22 cellular contexts compared by ENCODE assay signal in genomic region chr5:173514666-173515065, GRCh38.
DNase-seq lines count a peak whose midpoint lies in the region; ATAC-seq and TF ChIP-seq lines count a peak whose summit lies in the region.
"Had no signal": no experiment of that assay in that cellular context is flagged by ENCODE, and none has a peak within 500 bp of the region (broad histone marks: within the 10 kb centered on the region; RNA-seq: fewer than 3 reads in every experiment).

No MANE protein-coding gene starts in this region.

- H4K12ac ChIP-seq in trophoblast cell (ENCODE audit: low read depth, low read length), result no peak overlapping the region

- H3K27ac ChIP-seq in esophagus muscularis mucosa (replicated peaks in 1 of 4), result no peak overlapping the region
- no peak overlapping the region for H3K27ac ChIP-seq in trophoblast cell (ENCODE audit: low read depth, low read length)
- H3K27ac ChIP-seq in neural progenitor cell, result no peak overlapping the region
- H3K27ac ChIP-seq: C4-2B, KMS-11, SK-N-MC had no signal

- no peak overlapping the region for H2BK120ac ChIP-seq in trophoblast cell (ENCODE audit: insufficient read depth, low read length, poor library complexity)

- H3K9me3 ChIP-seq in esophagus muscularis mucosa (no peaks in the 10 kb centered on the region), trophoblast cell (ENCODE audit: insufficient read depth, low read depth, low read length) (no peaks in the 10 kb centered on the region), neural progenitor cell (ENCODE audit: low read depth) (no peaks in the 10 kb centered on the region)

- no peak for TF ChIP-seq EP300 in esophagus muscularis mucosa (IDR thresholded peaks at IDR 0.05)

- peak; percentile 56 for DNase-seq in EL
- peak; percentile 48 for DNase-seq in M059J (ENCODE audit: low read depth)
- peak; percentile 55 for DNase-seq in esophagus muscularis mucosa (ENCODE audit: extremely low spot score)
- DNase-seq in trophoblast cell, result peak; percentile 51 to 80
- DNase-seq in SK-N-DZ (ENCODE audit: low spot score), result no peak
- DNase-seq in neural progenitor cell (ENCODE audit: low spot score), result no peak
- no peak for DNase-seq in NCI-H187 treated with DMSO at 0.1 percent for 48 hours (lab: John Stamatoyannopoulos, UW)
- DNase-seq: ACHN, AML-193, DMS79 treated with DMSO at 0.1 percent for 48 hours, GF-D8, NCI-H1436, NCI-H2029, NCI-H345, NCI-H526 treated with DMSO at 0.1 percent for 48 hours, T-cell had no signal

- H3K23ac ChIP-seq in trophoblast cell (ENCODE audit: low read length), result no peak overlapping the region

- H3K9me3 Mint-ChIP-seq in neural progenitor cell, result peaks cover 13% of the 10 kb centered on the region

- no peak for TF ChIP-seq POLR2A in esophagus muscularis mucosa (IDR thresholded peaks at IDR 0.05; ENCODE audit: low read depth)

- H2BK5ac ChIP-seq in trophoblast cell (ENCODE audit: low read depth, low read length, poor library complexity), result no peak overlapping the region

- H3F3A ChIP-seq in neural progenitor cell (ENCODE audit: low read depth), result no peaks in the 10 kb centered on the region

- H3K27me3 Mint-ChIP-seq in neural progenitor cell (ENCODE audit: insufficient read depth, low read depth), result no peaks in the 10 kb centered on the region

- H4K20me1 ChIP-seq in neural progenitor cell (ENCODE audit: low read depth), result no peaks in the 10 kb centered on the region

- no peak overlapping the region for H3K14ac ChIP-seq in trophoblast cell (ENCODE audit: low read length)

- H3K4me3 Mint-ChIP-seq in neural progenitor cell, result no peak overlapping the region
- H3K4me3 Mint-ChIP-seq: T-cell had no signal

- H3K4me2 ChIP-seq in trophoblast cell (ENCODE audit: low read length), result no peak overlapping the region
- no peak overlapping the region for H3K4me2 ChIP-seq in neural progenitor cell
- H3K4me2 ChIP-seq: KMS-11 had no signal

- WGBS in esophagus muscularis mucosa, result 84% methylated on average over 2 of the region's 2 CpGs
- WGBS in trophoblast cell (ENCODE audit: extremely low coverage, insufficient coverage, insufficient read length), result no CpG with 5 or more reads among the region's 2 CpGs

- H3K4me3 ChIP-seq in esophagus muscularis mucosa (no peak overlapping the region), trophoblast cell (ENCODE audit: low read depth, low read length) (no peak overlapping the region), neural progenitor cell (no peak overlapping the region)
- H3K4me3 ChIP-seq: GM12878, SK-N-MC had no signal

- H3K9ac ChIP-seq in trophoblast cell (ENCODE audit: low read length) (no peak overlapping the region), neural progenitor cell (no peak overlapping the region)
- H3K9ac ChIP-seq: KMS-11 had no signal

- H4K8ac ChIP-seq in trophoblast cell (ENCODE audit: low read depth, low read length), result no peak overlapping the region

- no peak overlapping the region for H2AK5ac ChIP-seq in trophoblast cell (ENCODE audit: low read length)

- H2AFZ ChIP-seq in trophoblast cell (ENCODE audit: insufficient read depth, low read length, poor library complexity) (no peak overlapping the region), neural progenitor cell (replicated peaks) (no peak overlapping the region)

- no peak overlapping the region for H3K27ac Mint-ChIP-seq in neural progenitor cell
- H3K27ac Mint-ChIP-seq: T-cell had no signal

- H3K79me1 ChIP-seq in trophoblast cell (ENCODE audit: low read length), result no peaks in the 10 kb centered on the region

- no peak overlapping the region for H3K4ac ChIP-seq in trophoblast cell (ENCODE audit: low read depth, low read length)

- intact Hi-C loops in esophagus muscularis mucosa (cut with DNase I), result no loop called here

- no peak overlapping the region for H2BK12ac ChIP-seq in trophoblast cell (ENCODE audit: low read length)

- H3K4me1 Mint-ChIP-seq in neural progenitor cell, result peaks cover 14% of the 10 kb centered on the region
- H3K4me1 Mint-ChIP-seq: T-cell had no signal

- H3K4me1 ChIP-seq in esophagus muscularis mucosa, result no peaks in the 10 kb centered on the region
- H3K4me1 ChIP-seq in trophoblast cell (ENCODE audit: control insufficient read depth in 1 of 2, insufficient read depth in 2 of 2, low read length in 2 of 2), result no peaks in the 10 kb centered on the region
- H3K4me1 ChIP-seq in neural progenitor cell, result peaks cover 19% of the 10 kb centered on the region

- no peak for TF ChIP-seq CTCF in esophagus muscularis mucosa (IDR thresholded peaks at IDR 0.05)
- TF ChIP-seq CTCF in neural progenitor cell (IDR thresholded peaks at IDR 0.05), result no peak

- H3K79me2 ChIP-seq in trophoblast cell (ENCODE audit: control insufficient read depth, insufficient read depth, low read length, poor library complexity) (no peaks in the 10 kb centered on the region), neural progenitor cell (ENCODE audit: low read depth) (no peaks in the 10 kb centered on the region)

- H3K27me3 ChIP-seq in esophagus muscularis mucosa (no peaks in the 10 kb centered on the region), trophoblast cell (ENCODE audit: insufficient read depth, low read length) (no peaks in the 10 kb centered on the region), neural progenitor cell (no peaks in the 10 kb centered on the region)

- H4K91ac ChIP-seq in trophoblast cell (ENCODE audit: low read depth, low read length), result no peak overlapping the region

- H3K36me3 ChIP-seq in esophagus muscularis mucosa, result no peaks in the 10 kb centered on the region
- no peaks in the 10 kb centered on the region for H3K36me3 ChIP-seq in trophoblast cell (ENCODE audit: control insufficient read depth in 1 of 2, insufficient read depth in 2 of 2, low read length in 2 of 2)
- no peaks in the 10 kb centered on the region for H3K36me3 ChIP-seq in neural progenitor cell

- H3K18ac ChIP-seq in trophoblast cell (ENCODE audit: low read length), result no peak overlapping the region

- no peak for ATAC-seq in HG02852 (IDR thresholded peaks at IDR 0.05; ENCODE audit: unreplicated experiment)
- ATAC-seq: GM12878, Right ventricle myocardium inferior, T-cell had no signal

- H3K36me3 Mint-ChIP-seq in neural progenitor cell, result no peaks in the 10 kb centered on the region
- H3K36me3 Mint-ChIP-seq: T-cell had no signal

Comparison
In these comparisons a context has a peak if more than half of its experiments do, and no peak if none do; other contexts are left out.
1. DNase-seq: peak in EL (single experiment), M059J (single experiment), esophagus muscularis mucosa (single experiment) and trophoblast cell (2 of 2); none in SK-N-DZ (single experiment), neural progenitor cell (single experiment) and NCI-H187 treated with DMSO at 0.1 percent for 48 hours (single experiment).